Comparison of ENCODE assay signal across 8 cellular contexts in genomic region chr20:47358052-47358671, GRCh38. TPM values are rescaled to one million over a fixed set of nuclear protein-coding genes. Genes with fewer than 3 reads are reported as not detected.
DNase-seq lines count a peak whose midpoint lies in the region; ATAC-seq lines count a peak whose summit lies in the region.

No MANE protein-coding gene starts in this region.

- peak overlapping the region; percentile 97 for H3K27ac Mint-ChIP-seq in activated CD8-positive, alpha-beta T cell treated with anti-CD3 and anti-CD28 coated beads, Interleukin-2, amount 10 ng/mL, durations not matched to agents 7 days and 5 days
- H3K27ac Mint-ChIP-seq in immature natural killer cell, result peak overlapping the region in 4 of 6 donors; percentile 97 to 100 (median 98)

- H3K27me3 Mint-ChIP-seq in activated CD8-positive, alpha-beta T cell treated with anti-CD3 and anti-CD28 coated beads, Interleukin-2, amount 10 ng/mL, durations not matched to agents 7 days and 5 days (ENCODE audit: low read depth), result no peaks in the 10 kb centered on the region
- peaks cover 3 to 8% (median 7%) of the 10 kb centered on the region in 3 donors for H3K27me3 Mint-ChIP-seq in immature natural killer cell (ENCODE audit: low read depth in 3 of 3)

- H3K36me3 ChIP-seq in subcutaneous abdominal adipose tissue (ENCODE audit: control insufficient read depth in 5 of 5, insufficient read depth in 5 of 5, low read length in 5 of 5), result no peaks in the 10 kb centered on the region

- H3K27me3 ChIP-seq in subcutaneous abdominal adipose tissue (ENCODE audit: control insufficient read depth in 5 of 5, insufficient read depth in 4 of 5, low read length in 5 of 5), result no peaks in the 10 kb centered on the region

- peaks cover 56% of the 10 kb centered on the region for H3K4me1 Mint-ChIP-seq in activated CD8-positive, alpha-beta T cell treated with anti-CD3 and anti-CD28 coated beads, Interleukin-2, amount 10 ng/mL, durations not matched to agents 7 days and 5 days (ENCODE audit: low read depth)
- peaks cover 12 to 35% of the 10 kb centered on the region in 2 donors for H3K4me1 Mint-ChIP-seq in immature natural killer cell

- peak overlapping the region; percentile 100 for H3K27ac ChIP-seq in subcutaneous abdominal adipose tissue (ENCODE audit: low read depth, low read length)

- CTCF ChIA-PET in activated CD8-positive, alpha-beta T cell treated with anti-CD3 and anti-CD28 coated beads, Interleukin-2, amount 10 ng/mL, durations not matched to agents 7 days and 5 days (lab: Charles Lee), result interaction anchor here (0.7 to 16.3 kb wide), 9 partner anchors 9 to 263 kb away, joined by 3 to 206 read pairs (median 4); no protein-coding TSS in a partner anchor

- peak overlapping the region; percentile 69 to 87 (median 79) for H3K9ac ChIP-seq in subcutaneous abdominal adipose tissue (ENCODE audit: low read length in 5 of 5)

- no peak for ATAC-seq in activated CD8-positive, alpha-beta T cell treated with anti-CD3 and anti-CD28 coated beads, Interleukin-2, amount 10 ng/mL, durations not matched to agents 7 days and 5 days

- H3K4me3 Mint-ChIP-seq in activated CD8-positive, alpha-beta T cell treated with anti-CD3 and anti-CD28 coated beads, Interleukin-2, amount 10 ng/mL, durations not matched to agents 7 days and 5 days, result peak overlapping the region; percentile 84
- peak overlapping the region in 4 of 5 donors; percentile 25 to 94 (median 90) for H3K4me3 Mint-ChIP-seq in immature natural killer cell

- H3K9me3 Mint-ChIP-seq in activated CD8-positive, alpha-beta T cell treated with anti-CD3 and anti-CD28 coated beads, Interleukin-2, amount 10 ng/mL, durations not matched to agents 7 days and 5 days (ENCODE audit: insufficient read depth), result no peaks in the 10 kb centered on the region
- no peaks in the 10 kb centered on the region for H3K9me3 Mint-ChIP-seq in immature natural killer cell

- peaks cover 25% of the 10 kb centered on the region for H3K36me3 Mint-ChIP-seq in activated CD8-positive, alpha-beta T cell treated with anti-CD3 and anti-CD28 coated beads, Interleukin-2, amount 10 ng/mL, durations not matched to agents 7 days and 5 days (ENCODE audit: low read depth)
- no peaks in the 10 kb centered on the region for H3K36me3 Mint-ChIP-seq in immature natural killer cell

- DNase-seq in NCI-H82 (lab: John Stamatoyannopoulos, UW), result peak; percentile 61
- no peak for DNase-seq in NCI-H82 treated with DMSO at 0.1 percent for 48 hours (lab: John Stamatoyannopoulos, UW; ENCODE audit: unreplicated experiment)
- no peak for DNase-seq in activated CD8-positive, alpha-beta T cell treated with anti-CD3 and anti-CD28 coated beads, Interleukin-2, amount 10 ng/mL, durations not matched to agents 7 days and 5 days
- no peak for DNase-seq in immature natural killer cell
- no peak for DNase-seq in COR-L47 (lab: John Stamatoyannopoulos, UW)
- DNase-seq in mesenteric fat pad (ENCODE audit: low spot score), result no peak
- DNase-seq in SK-N-DZ (ENCODE audit: low spot score), result no peak

- no peaks in the 10 kb centered on the region for H3K9me3 ChIP-seq in subcutaneous abdominal adipose tissue (ENCODE audit: control insufficient read depth in 5 of 5, low read length in 5 of 5)

- POLR2A ChIA-PET in activated CD8-positive, alpha-beta T cell treated with anti-CD3 and anti-CD28 coated beads, Interleukin-2, amount 10 ng/mL, durations not matched to agents 7 days and 5 days (lab: Charles Lee), result interaction anchor here (2.5 to 3.6 kb wide), 2 partner anchors 8 to 144 kb away, joined by 22 to 23 read pairs; partner anchors contain the start of gene NCOA3

- peaks cover 23 to 93% (median 82%) of the 10 kb centered on the region in 5 donors for H3K4me1 ChIP-seq in subcutaneous abdominal adipose tissue (ENCODE audit: control insufficient read depth in 5 of 5, insufficient read depth in 5 of 5, low read length in 5 of 5)

- peak overlapping the region in 2 of 5 donors; percentile 43 to 51 for H3K4me3 ChIP-seq in subcutaneous abdominal adipose tissue (ENCODE audit: low read depth in 1 of 5, low read length in 5 of 5)

RNA-seq across cellular contexts. Expression of gene ZMYND8, which starts 1.7 kb away (rescaled TPM):
- 10 to 100 TPM; 44.3 to 44.7 TPM for total RNA-seq in activated CD8-positive, alpha-beta T cell treated with anti-CD3 and anti-CD28 coated beads, Interleukin-2, amount 10 ng/mL, durations not matched to agents 7 days and 5 days
- polyA plus RNA-seq in immature natural killer cell, result 10 to 100 TPM in 1 of 3 donors, 1 to 10 TPM in 2; 3.4 to 16.9 (median 5.1) TPM
- 23.1 TPM for total RNA-seq in mesenteric fat pad
- 44.5 and 55.5 TPM in 2 replicates for polyA plus RNA-seq in SK-N-DZ (2014; cell fraction: cytosol; rRNA removed)
- 49.4 and 91.3 TPM in 2 replicates for polyA plus RNA-seq in SK-N-DZ (2014; cell fraction: nucleus; rRNA removed)
